8 cellular contexts compared by ENCODE assay signal in the genomic region with DNA sequence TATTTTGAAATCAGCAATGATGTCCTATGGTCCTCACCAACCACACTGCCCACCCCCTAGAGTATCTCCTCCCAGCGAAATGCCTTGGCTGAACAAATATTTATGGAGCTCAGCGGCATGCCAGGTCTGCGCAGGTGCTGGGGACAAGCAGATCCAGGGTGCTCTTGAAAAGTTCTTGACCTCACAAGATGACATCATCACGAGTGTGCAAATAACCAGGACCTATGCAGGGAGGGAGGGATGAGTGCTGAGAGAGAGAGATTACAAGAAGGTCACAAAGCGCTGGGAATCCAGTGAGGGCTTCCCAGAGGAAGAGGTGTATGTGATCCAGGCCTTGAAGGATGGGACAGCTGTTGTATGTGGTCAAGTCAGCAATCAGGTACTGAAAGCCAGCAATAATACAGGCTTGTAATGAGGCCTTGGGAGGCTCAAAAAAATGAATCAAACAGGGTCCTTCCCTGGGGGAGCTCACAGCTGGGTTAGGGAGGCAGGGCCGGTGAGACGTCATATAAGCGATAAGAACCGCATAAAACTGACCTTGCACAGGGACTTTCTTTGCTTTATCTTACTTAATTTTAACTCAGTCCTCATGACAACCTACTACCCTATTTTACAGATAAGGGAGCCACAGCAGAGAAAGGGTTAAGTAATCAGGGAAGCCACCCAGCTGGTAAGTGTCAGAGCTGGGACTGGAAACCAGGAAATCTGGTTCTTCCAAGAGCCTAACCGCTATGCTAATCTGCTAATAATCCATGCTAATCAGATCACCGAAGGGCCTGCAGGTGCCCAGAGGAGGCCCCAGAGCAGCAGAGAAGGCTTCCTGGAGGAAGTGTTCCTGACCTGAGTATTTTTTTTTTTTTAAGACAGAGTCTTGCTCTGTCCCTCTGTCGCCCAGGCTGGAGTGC. TPM values are rescaled to one million over a fixed set of nuclear protein-coding genes. Genes with fewer than 3 reads are reported as not detected.
DNase-seq lines count a peak whose midpoint lies in the region; ATAC-seq and TF ChIP-seq lines count a peak whose summit lies in the region.

No MANE protein-coding gene starts in this region.

- H2AFZ ChIP-seq in mesenchymal stem cell (ENCODE audit: low read depth, low read length) = no peak overlapping the region

- H3K23ac ChIP-seq in mesenchymal stem cell (ENCODE audit: low read length in 2 of 2) = no peak overlapping the region

- no peak for TF ChIP-seq CTCF in CD4-positive, alpha-beta T cell (IDR thresholded peaks at IDR 0.05)
- no peak for TF ChIP-seq CTCF in LNCaP clone FGC (IDR thresholded peaks at IDR 0.05; ENCODE audit: control insufficient read depth, extremely low read depth, insufficient read depth)

- no peak for DNase-seq in CD4-positive, alpha-beta T cell
- DNase-seq in LNCaP clone FGC (ENCODE audit: low read depth) (peak; percentile 100), mesenchymal stem cell (peak; percentile 73), Ammon's horn (ENCODE audit: low spot score) (no peak)
- no peak for DNase-seq in stimulated activated naive CD4-positive, alpha-beta T cell treated with Interleukin-2 at 50 U/mL for 16 hours (lab: John Stamatoyannopoulos, UW)

- H3K14ac ChIP-seq in mesenchymal stem cell (ENCODE audit: low read length in 2 of 2) = no peak overlapping the region

- no peak for ATAC-seq in CD4-positive, alpha-beta T cell (ENCODE audit: poor library complexity)
- ATAC-seq in activated T-helper 17 cell treated with anti-CD3 and anti-CD28 coated beads, Interleukin-2, amount 50 U/mL, for 72 hours (replicated peaks) = no peak
- ATAC-seq in HG03565 (IDR thresholded peaks at IDR 0.05; ENCODE audit: unreplicated experiment) = no peak
- no peak for ATAC-seq in HG03139 (IDR thresholded peaks at IDR 0.05; ENCODE audit: unreplicated experiment)

- H3K9ac ChIP-seq in mesenchymal stem cell (ENCODE audit: low read length) = peak overlapping the region; percentile 46

- H3K4ac ChIP-seq in mesenchymal stem cell (ENCODE audit: low read depth in 1 of 2, low read length in 2 of 2) = peak overlapping the region; percentile 9 to 40

- peaks cover 28% of the 10 kb centered on the region for H3K79me1 ChIP-seq in mesenchymal stem cell (replicated peaks; ENCODE audit: low read length, poor library complexity, severe bottlenecking)

- no peak overlapping the region for H3K4me2 ChIP-seq in mesenchymal stem cell (ENCODE audit: low read length, poor library complexity, severe bottlenecking)

- CTCF ChIA-PET in CD4-positive, alpha-beta T cell (lab: Charles Lee) = interaction anchor here (0.8 kb wide), 1 partner anchor 63 kb away, joined by 3 read pairs; no protein-coding TSS in a partner anchor

- H4K8ac ChIP-seq in mesenchymal stem cell (ENCODE audit: low read length) = no peak overlapping the region

- H3K27ac ChIP-seq in CD4-positive, alpha-beta T cell (ENCODE audit: low read depth, low read length) = no peak overlapping the region
- no peak overlapping the region for H3K27ac ChIP-seq in mesenchymal stem cell (ENCODE audit: low read length, poor library complexity, severe bottlenecking)

- peaks cover 0 to 11% of the 10 kb centered on the region in 2 experiments for H3K36me3 ChIP-seq in mesenchymal stem cell (ENCODE audit: control insufficient read depth in 1 of 2, insufficient read depth in 2 of 2, low read depth in 1 of 2, low read length in 2 of 2)

- H3K4me1 Mint-ChIP-seq in CD4-positive, alpha-beta T cell (ENCODE audit: low read depth) = peaks cover 95% of the 10 kb centered on the region
- H3K4me1 Mint-ChIP-seq in activated T-helper 17 cell treated with anti-CD3 and anti-CD28 coated beads, Interleukin-2, amount 50 U/mL, for 72 hours = peaks cover 56% of the 10 kb centered on the region

- H2AK5ac ChIP-seq in mesenchymal stem cell (ENCODE audit: low read length, severe bottlenecking) = peak overlapping the region; percentile 47

- no peak overlapping the region for H4K91ac ChIP-seq in mesenchymal stem cell (ENCODE audit: low read length)

- H3K27me3 ChIP-seq in CD4-positive, alpha-beta T cell (ENCODE audit: control insufficient read depth, insufficient read depth, low read length) = no peaks in the 10 kb centered on the region
- H3K27me3 ChIP-seq in mesenchymal stem cell (ENCODE audit: control insufficient read depth in 1 of 2, insufficient read depth in 1 of 2, low read length in 2 of 2) = no peaks in the 10 kb centered on the region

- no peaks in the 10 kb centered on the region for H3K9me3 Mint-ChIP-seq in CD4-positive, alpha-beta T cell
- no peaks in the 10 kb centered on the region for H3K9me3 Mint-ChIP-seq in activated T-helper 17 cell treated with anti-CD3 and anti-CD28 coated beads, Interleukin-2, amount 50 U/mL, for 72 hours

- peak overlapping the region; percentile 11 for H2BK120ac ChIP-seq in mesenchymal stem cell (ENCODE audit: low read depth, low read length)

- H3K4me3 ChIP-seq in LNCaP clone FGC (ENCODE audit: low read depth, low read length) (peak overlapping the region; percentile 36), mesenchymal stem cell (ENCODE audit: insufficient read depth in 1 of 2, low read depth in 1 of 2, low read length in 2 of 2) (no peak overlapping the region)

- no peaks in the 10 kb centered on the region for H3K9me3 ChIP-seq in CD4-positive, alpha-beta T cell (ENCODE audit: control insufficient read depth, low read length)
- H3K9me3 ChIP-seq in mesenchymal stem cell (ENCODE audit: control insufficient read depth, low read length) = no peaks in the 10 kb centered on the region

- H3K36me3 Mint-ChIP-seq in CD4-positive, alpha-beta T cell (ENCODE audit: low read depth) = no peaks in the 10 kb centered on the region
- H3K36me3 Mint-ChIP-seq in activated T-helper 17 cell treated with anti-CD3 and anti-CD28 coated beads, Interleukin-2, amount 50 U/mL, for 72 hours (ENCODE audit: low read depth) = no peaks in the 10 kb centered on the region

- no peak overlapping the region for H3K4me3 Mint-ChIP-seq in CD4-positive, alpha-beta T cell
- no peak overlapping the region for H3K4me3 Mint-ChIP-seq in activated T-helper 17 cell treated with anti-CD3 and anti-CD28 coated beads, Interleukin-2, amount 50 U/mL, for 72 hours

- H3K4me1 ChIP-seq in mesenchymal stem cell (ENCODE audit: control insufficient read depth, insufficient read depth, low read depth, low read length) = peaks cover 68% of the 10 kb centered on the region

- intact Hi-C loops in CD4-positive, alpha-beta T cell (cut with DNase I, micrococcal nuclease) = no loop called here

- H2BK15ac ChIP-seq in mesenchymal stem cell (ENCODE audit: low read depth, poor library complexity, severe bottlenecking) = peak overlapping the region; percentile 20

- H3K27ac Mint-ChIP-seq in CD4-positive, alpha-beta T cell = peak overlapping the region; percentile 88
- H3K27ac Mint-ChIP-seq in activated T-helper 17 cell treated with anti-CD3 and anti-CD28 coated beads, Interleukin-2, amount 50 U/mL, for 72 hours = peak overlapping the region; percentile 71

- no peak overlapping the region for H2BK5ac ChIP-seq in mesenchymal stem cell (ENCODE audit: low read depth, low read length, poor library complexity, severe bottlenecking)

- 43% methylated on average over 11 of the region's 12 CpGs for WGBS in mesenchymal stem cell

- peak overlapping the region in 1 of 2 experiments; percentile 64 for H2BK12ac ChIP-seq in mesenchymal stem cell (ENCODE audit: low read length in 2 of 2)

- no peaks in the 10 kb centered on the region for H3K27me3 Mint-ChIP-seq in CD4-positive, alpha-beta T cell
- no peaks in the 10 kb centered on the region for H3K27me3 Mint-ChIP-seq in activated T-helper 17 cell treated with anti-CD3 and anti-CD28 coated beads, Interleukin-2, amount 50 U/mL, for 72 hours

- peak overlapping the region; percentile 3 to 80 for H3K18ac ChIP-seq in mesenchymal stem cell (ENCODE audit: low read depth in 1 of 2, low read length in 2 of 2)

- POLR2A ChIA-PET in CD4-positive, alpha-beta T cell (lab: Charles Lee) = interaction anchor here (1.0 to 7.9 kb wide), 2 partner anchors 8 to 14 kb away, joined by 6 to 77 read pairs; partner anchors contain the start of gene ARRB1

RNA-seq across cellular contexts. Expression of gene ARRB1, which starts 8.2 kb away (rescaled TPM):
- 10 to 100 TPM; 26.7 to 27.8 TPM for total RNA-seq in CD4-positive, alpha-beta T cell
- 10 to 100 TPM; 10.7 to 14.7 TPM for total RNA-seq in activated T-helper 17 cell treated with anti-CD3 and anti-CD28 coated beads, Interleukin-2, amount 50 U/mL, for 72 hours
- polyA plus RNA-seq in mesenchymal stem cell (2013, experiment 1 of 2) = 65.2 TPM
- polyA plus RNA-seq in mesenchymal stem cell (2013, experiment 2 of 2) = 64.4 TPM

RNA-seq across cellular contexts. Expression of gene RPS3, which starts 56.1 kb away (rescaled TPM):
- total RNA-seq in CD4-positive, alpha-beta T cell = 1,000 to 10,000 TPM; 4,753 to 4,828 TPM
- 1,000 to 10,000 TPM; 4,623 to 5,372 TPM for total RNA-seq in activated T-helper 17 cell treated with anti-CD3 and anti-CD28 coated beads, Interleukin-2, amount 50 U/mL, for 72 hours
- 4,029 TPM for polyA plus RNA-seq in mesenchymal stem cell (2013, experiment 1 of 2)
- 4,151 TPM for polyA plus RNA-seq in mesenchymal stem cell (2013, experiment 2 of 2)

Comparison
In these comparisons a context has a peak if more than half of its experiments do, and no peak if none do; other contexts are left out.
1. DNase-seq: peak in LNCaP clone FGC (single experiment) and mesenchymal stem cell (single experiment); none in CD4-positive, alpha-beta T cell (0 of 10), Ammon's horn (single experiment) and stimulated activated naive CD4-positive, alpha-beta T cell treated with Interleukin-2 at 50 U/mL for 16 hours (single experiment).